Comparison of ENCODE assay signal across 8 cellular contexts in the genomic region with DNA sequence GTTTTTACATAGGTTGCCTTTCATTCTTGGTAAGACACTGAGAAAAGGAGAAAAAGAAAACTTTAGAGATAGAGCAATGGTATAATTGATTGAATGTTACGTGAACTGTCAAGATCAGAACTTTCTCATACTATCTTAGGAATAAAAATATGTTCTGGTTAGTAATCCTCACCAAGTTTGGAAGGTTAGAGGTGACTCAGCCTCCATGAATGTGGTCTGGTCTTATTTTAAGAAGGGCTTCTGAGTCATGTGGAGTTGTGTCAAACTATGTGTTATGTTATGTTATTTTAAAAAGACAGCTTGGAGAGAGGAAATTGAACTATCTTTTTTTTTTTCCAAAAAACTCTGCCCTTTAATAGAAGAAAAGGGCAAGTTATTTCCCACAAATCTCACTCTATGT.
DNase-seq lines count a peak whose midpoint lies in the region; ATAC-seq, FAIRE-seq and TF ChIP-seq lines count a peak whose summit lies in the region.

No MANE protein-coding gene starts in this region.

- no peaks in the 10 kb centered on the region for H3K27me3 ChIP-seq in esophagus muscularis mucosa

- TF ChIP-seq CTCF in esophagus muscularis mucosa (IDR thresholded peaks at IDR 0.05) (no peak), D721Med (IDR thresholded peaks at IDR 0.05; ENCODE audit: insufficient read depth, missing control alignments) (no peak)

- no peak for ATAC-seq in HG03439 (IDR thresholded peaks at IDR 0.05; ENCODE audit: unreplicated experiment)
- no peak for ATAC-seq in HG02981 (IDR thresholded peaks at IDR 0.05; ENCODE audit: unreplicated experiment)

- no peaks in the 10 kb centered on the region for H3K36me3 ChIP-seq in esophagus muscularis mucosa

- H3K9me3 ChIP-seq in esophagus muscularis mucosa = no peaks in the 10 kb centered on the region

- H3K27ac ChIP-seq in esophagus muscularis mucosa (replicated peaks in 1 of 4) = peak overlapping the region; percentile 89 to 92 (median 90)

- 27% methylated on average over 1 of the region's 1 CpG for WGBS in esophagus muscularis mucosa

- peak; percentile 46 for TF ChIP-seq EP300 in esophagus muscularis mucosa (IDR thresholded peaks at IDR 0.05)

- H3K4me1 ChIP-seq in esophagus muscularis mucosa = peaks cover 7 to 66% (median 43%) of the 10 kb centered on the region in 4 donors

- intact Hi-C loops in esophagus muscularis mucosa (cut with DNase I) = loop anchor here (5.0 kb wide), 2 partner anchors 254 to 461 kb away; no protein-coding TSS in a partner anchor

- DNase-seq in ELR (ENCODE audit: low read depth) (peak; percentile 99), RCC 7860 (ENCODE audit: low spot score) (peak; percentile 93), esophagus muscularis mucosa (ENCODE audit: extremely low spot score) (no peak), pulmonary artery endothelial cell (ENCODE audit: low read depth, low spot score) (peak; percentile 89), NCI-H2171 (lab: John Stamatoyannopoulos, UW) (no peak), D721Med (ENCODE audit: insufficient read length, low spot score) (no peak)

- peak overlapping the region; percentile 46 to 60 (median 58) for H3K4me3 ChIP-seq in esophagus muscularis mucosa

- TF ChIP-seq POLR2A in esophagus muscularis mucosa (IDR thresholded peaks at IDR 0.05; ENCODE audit: low read depth) = no peak

- FAIRE-seq in RCC 7860 (lab: Jason Lieb, UNC) (peak; percentile 99), D721Med (lab: Jason Lieb, UNC) (no peak)

Comparison
In these comparisons a context has a peak if more than half of its experiments do, and no peak if none do; other contexts are left out.
1. DNase-seq: peak in ELR (single experiment), RCC 7860 (single experiment) and pulmonary artery endothelial cell (single experiment); none in esophagus muscularis mucosa (single experiment), NCI-H2171 (single experiment) and D721Med (single experiment).